In genomic region chr16:87601322-87602004, GRCh38 we compare ENCODE assay signal across 1 cellular context.
TF ChIP-seq lines count a peak whose summit lies in the region.

No MANE protein-coding gene starts in this region.

TF ChIP-seq in GM23338, 12 proteins besides CTCF, POLR2A, EP300 and RAD21:
- no peak for TF ChIP-seq ZNF462 (CRISPR knock-in tag; IDR thresholded peaks at IDR 0.05)
- no peak for TF ChIP-seq EZH2 (IDR thresholded peaks at IDR 0.05; ENCODE audit: low read depth, unreplicated experiment)
- no peak for TF ChIP-seq ZNF331 (CRISPR knock-in tag; IDR thresholded peaks at IDR 0.05; ENCODE audit: low read depth)
- TF ChIP-seq CREB1 (CRISPR knock-in tag; IDR thresholded peaks at IDR 0.05; ENCODE audit: low read depth): no peak
- TF ChIP-seq ETS1 (IDR thresholded peaks at IDR 0.05): no peak; the same call in 1 of the 2 replicates
- TF ChIP-seq JUNB (IDR thresholded peaks at IDR 0.05; ENCODE audit: unreplicated experiment): no peak
- TF ChIP-seq STAT1 (IDR thresholded peaks at IDR 0.05; ENCODE audit: unreplicated experiment): no peak
- no peak for TF ChIP-seq REST (IDR thresholded peaks at IDR 0.05; ENCODE audit: unreplicated experiment)
- TF ChIP-seq EZH2phosphoT487 (IDR thresholded peaks at IDR 0.05; ENCODE audit: unreplicated experiment): no peak
- TF ChIP-seq POLR2AphosphoS5 (IDR thresholded peaks at IDR 0.05; ENCODE audit: low read depth): no peak
- no peak for TF ChIP-seq ZNF114 (CRISPR knock-in tag; IDR thresholded peaks at IDR 0.05)
- TF ChIP-seq NANOG (IDR thresholded peaks at IDR 0.05; ENCODE audit: borderline replicate concordance): no peak
